Comparison of ENCODE assay signal across 8 cellular contexts in the genomic region with DNA sequence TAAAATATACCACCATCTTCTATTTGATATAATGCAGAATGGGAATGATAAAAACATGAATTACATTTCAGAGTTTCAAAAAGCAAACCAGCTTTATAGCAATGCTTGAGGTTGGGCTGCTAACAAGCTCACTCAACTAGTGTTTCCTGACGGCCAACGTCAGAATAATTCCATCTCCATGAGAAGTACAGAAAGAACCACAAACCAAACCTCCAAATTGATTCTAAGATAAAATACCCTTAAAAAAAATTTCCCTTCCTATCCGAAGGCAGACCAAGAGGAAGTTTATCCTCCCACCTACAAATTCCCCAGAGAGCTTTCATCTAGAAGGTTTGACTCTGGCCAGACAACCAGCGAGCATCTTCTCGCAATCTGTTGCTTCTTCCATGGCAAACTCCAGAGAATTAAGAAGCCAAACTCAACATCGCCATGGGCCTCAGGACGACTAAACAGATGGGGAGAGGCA. TPM values are rescaled to one million over a fixed set of nuclear protein-coding genes. Genes with fewer than 3 reads are reported as not detected.
DNase-seq lines count a peak whose midpoint lies in the region; ATAC-seq, FAIRE-seq and TF ChIP-seq lines count a peak whose summit lies in the region.

A gene (plus strand): TSS at position 271 of the 466 bp plus-strand sequence. CDS start 159 bp downstream, at position 430.

- POLR2A ChIA-PET in HepG2 (lab: Yijun Ruan, JAX): interaction anchor here (1.2 kb wide), 1 partner anchor 98 kb away, joined by 3 read pairs; no protein-coding TSS in a partner anchor

- H3K27me3 ChIP-seq in HepG2 (ENCODE audit: control insufficient read depth in 1 of 2, insufficient read depth in 2 of 2, low read length in 2 of 2): peaks cover 7 to 58% of the 10 kb centered on the region in 2 experiments

- no peak for TF ChIP-seq RAD21 in HepG2 (CRISPR knock-in tag; IDR thresholded peaks at IDR 0.05)

- peaks cover 2% of the 10 kb centered on the region for H3K36me3 Mint-ChIP-seq in activated naive CD4-positive, alpha-beta T cell treated with anti-CD3 and anti-CD28 coated beads for 36 hours (ENCODE audit: low read depth)
- no peaks in the 10 kb centered on the region for H3K36me3 Mint-ChIP-seq in activated naive CD8-positive, alpha-beta T cell treated with anti-CD3 and anti-CD28 coated beads for 36 hours
- H3K36me3 Mint-ChIP-seq in type B pancreatic cell: peaks cover 4% of the 10 kb centered on the region

- DNase-seq in activated naive CD4-positive, alpha-beta T cell treated with anti-CD3 and anti-CD28 coated beads for 36 hours: no peak
- DNase-seq in activated naive CD4-positive, alpha-beta T cell (lab: John Stamatoyannopoulos, UW): no peak
- DNase-seq in activated naive CD8-positive, alpha-beta T cell treated with anti-CD3 and anti-CD28 coated beads for 36 hours: no peak
- no peak for DNase-seq in HepG2 (ENCODE audit: low spot score)
- DNase-seq in type B pancreatic cell (ENCODE audit: extremely low spot score, unreplicated experiment): no peak
- no peak for DNase-seq in DMS 273 treated with DMSO at 0.1 percent for 48 hours (lab: John Stamatoyannopoulos, UW)
- no peak for DNase-seq in NCI-H1694 treated with DMSO at 0.1 percent for 48 hours (lab: John Stamatoyannopoulos, UW)

- peak within 1 kb of the TSS; percentile 49 to 71 (median 70); a peak in 5 of 6 replicates for H3K4me3 ChIP-seq in HepG2 (replicated peaks in 1 of 3; ENCODE audit: insufficient read depth in 1 of 3, low read depth in 2 of 3, low read length in 3 of 3)

- peak within 1 kb of the TSS; percentile 73 for H3K4me2 ChIP-seq in HepG2 (ENCODE audit: low read depth, low read length)

- H3K9me3 Mint-ChIP-seq in activated naive CD4-positive, alpha-beta T cell treated with anti-CD3 and anti-CD28 coated beads for 36 hours: no peaks in the 10 kb centered on the region
- H3K9me3 Mint-ChIP-seq in activated naive CD8-positive, alpha-beta T cell treated with anti-CD3 and anti-CD28 coated beads for 36 hours: no peaks in the 10 kb centered on the region
- no peaks in the 10 kb centered on the region for H3K9me3 Mint-ChIP-seq in type B pancreatic cell

- CTCF ChIA-PET in activated naive CD4-positive, alpha-beta T cell treated with anti-CD3 and anti-CD28 coated beads for 36 hours (lab: Charles Lee): interaction anchor here (0.8 kb wide), 1 partner anchor 40 kb away, joined by 3 read pairs; no protein-coding TSS in a partner anchor
- CTCF ChIA-PET in HepG2 (lab: Yijun Ruan, JAX; ENCODE audit: low intra/inter-chr PET ratio, low total read pairs): no interaction called here

- TF ChIP-seq EP300 in HepG2 (IDR thresholded peaks at IDR 0.05; ENCODE audit: low read depth in 2 of 2, low read length in 2 of 2): no peak
- no peak for TF ChIP-seq EP300 in HepG2 (CRISPR knock-in tag; IDR thresholded peaks at IDR 0.05; ENCODE audit: borderline replicate concordance)

- no peaks in the 10 kb centered on the region for H4K20me1 ChIP-seq in HepG2 (ENCODE audit: insufficient read depth, low read length)

- ATAC-seq in HepG2 (no peak), HG03097 (IDR thresholded peaks at IDR 0.05; ENCODE audit: low FRiP score, unreplicated experiment) (no peak)

- peaks cover 18% of the 10 kb centered on the region for H3K4me1 Mint-ChIP-seq in activated naive CD4-positive, alpha-beta T cell treated with anti-CD3 and anti-CD28 coated beads for 36 hours (ENCODE audit: low read depth)
- peaks cover 19% of the 10 kb centered on the region for H3K4me1 Mint-ChIP-seq in activated naive CD8-positive, alpha-beta T cell treated with anti-CD3 and anti-CD28 coated beads for 36 hours
- H3K4me1 Mint-ChIP-seq in type B pancreatic cell (ENCODE audit: unreplicated experiment): peaks cover 22% of the 10 kb centered on the region

- H3K27ac ChIP-seq in HepG2 (ENCODE audit: extremely low read length, insufficient read depth, low read length): no peak within 1 kb of the TSS

- in situ Hi-C loops in HepG2 (cut with HindIII; ENCODE audit: extremely low pct_ligation_motif_present, low pct_unique_long_range_greater_than_20kb): no loop called here

- BruUV-seq in HepG2 (replicated peaks; lab: Mats Ljungman, UMichigan): no TSS peak

- peaks cover 38% of the 10 kb centered on the region for H3K27me3 Mint-ChIP-seq in activated naive CD4-positive, alpha-beta T cell treated with anti-CD3 and anti-CD28 coated beads for 36 hours (ENCODE audit: low read depth)
- peaks cover 71% of the 10 kb centered on the region for H3K27me3 Mint-ChIP-seq in activated naive CD8-positive, alpha-beta T cell treated with anti-CD3 and anti-CD28 coated beads for 36 hours
- H3K27me3 Mint-ChIP-seq in type B pancreatic cell: peaks cover 12% of the 10 kb centered on the region

- peak within 1 kb of the TSS; percentile 79 for H3K4me3 Mint-ChIP-seq in activated naive CD4-positive, alpha-beta T cell treated with anti-CD3 and anti-CD28 coated beads for 36 hours
- peak within 1 kb of the TSS; percentile 81 for H3K4me3 Mint-ChIP-seq in activated naive CD8-positive, alpha-beta T cell treated with anti-CD3 and anti-CD28 coated beads for 36 hours
- H3K4me3 Mint-ChIP-seq in type B pancreatic cell: peak within 1 kb of the TSS; percentile 94

- no peak within 1 kb of the TSS for H3K27ac Mint-ChIP-seq in activated naive CD4-positive, alpha-beta T cell treated with anti-CD3 and anti-CD28 coated beads for 36 hours
- H3K27ac Mint-ChIP-seq in activated naive CD8-positive, alpha-beta T cell treated with anti-CD3 and anti-CD28 coated beads for 36 hours: no peak within 1 kb of the TSS
- peak within 1 kb of the TSS; percentile 83 for H3K27ac Mint-ChIP-seq in type B pancreatic cell

- peaks cover 35% of the 10 kb centered on the region for H3K4me1 ChIP-seq in HepG2 (ENCODE audit: insufficient read depth, low read length)

- no peaks in the 10 kb centered on the region for H3K36me3 ChIP-seq in HepG2 (replicated peaks in 1 of 2; ENCODE audit: control insufficient read depth in 1 of 2, insufficient read depth in 2 of 2, low read length in 2 of 2)

- no peak within 1 kb of the TSS for H3K9ac ChIP-seq in HepG2 (ENCODE audit: insufficient read depth, low read depth, low read length)

- no peak for FAIRE-seq in HepG2 (lab: Jason Lieb, UNC)

- no peak within 1 kb of the TSS for H2AFZ ChIP-seq in HepG2 (ENCODE audit: low read length)

- TF ChIP-seq CTCF in HepG2 (CRISPR knock-in tag; IDR thresholded peaks at IDR 0.05) (no peak), type B pancreatic cell (conservative IDR thresholded peaks at IDR 0.05) (no peak)

- TF ChIP-seq POLR2A in HepG2 (IDR thresholded peaks at IDR 0.05; ENCODE audit: insufficient read depth in 1 of 2, low read depth in 2 of 2, low read length in 2 of 2): no peak

- no peaks in the 10 kb centered on the region for H3K9me3 ChIP-seq in HepG2 (ENCODE audit: low read length)

- WGBS in HepG2 (ENCODE audit: low lambda C conversion rate): 40% methylated on average over 7 of the region's 7 CpGs

- H3K79me2 ChIP-seq in HepG2 (ENCODE audit: insufficient read depth, low read length): no peaks in the 10 kb centered on the region

- intact Hi-C loops in activated naive CD4-positive, alpha-beta T cell treated with anti-CD3 and anti-CD28 coated beads for 36 hours (cut with micrococcal nuclease): loop anchor here (1.0 kb wide), 1 partner anchor 96 kb away; no protein-coding TSS in a partner anchor
- intact Hi-C loops in HepG2 (cut with micrococcal nuclease; ENCODE audit: unreplicated experiment): no loop called here

TF ChIP-seq in HepG2, 621 proteins besides CTCF, POLR2A, EP300 and RAD21 (continues in another document):
- no peak for TF ChIP-seq KDM6A (CRISPR knock-in tag; IDR thresholded peaks at IDR 0.05; ENCODE audit: low read depth)
- TF ChIP-seq NFKBIZ (CRISPR knock-in tag; IDR thresholded peaks at IDR 0.05): no peak
- TF ChIP-seq KDM3A (CRISPR knock-in tag; IDR thresholded peaks at IDR 0.05; ENCODE audit: low read depth): no peak
- no peak for TF ChIP-seq ESRRA (CRISPR knock-in tag; IDR thresholded peaks at IDR 0.05; ENCODE audit: low read depth)
- no peak for TF ChIP-seq ZNF747 (CRISPR knock-in tag; IDR thresholded peaks at IDR 0.05; ENCODE audit: borderline replicate concordance)
- no peak for TF ChIP-seq MTF2 (CRISPR knock-in tag; IDR thresholded peaks at IDR 0.05; ENCODE audit: borderline replicate concordance)
- TF ChIP-seq ZFP41 (CRISPR knock-in tag; IDR thresholded peaks at IDR 0.05; ENCODE audit: borderline replicate concordance): no peak
- TF ChIP-seq MIXL1 (CRISPR knock-in tag; IDR thresholded peaks at IDR 0.05): no peak
- no peak for TF ChIP-seq ZNF460 (CRISPR knock-in tag; IDR thresholded peaks at IDR 0.05; ENCODE audit: borderline replicate concordance)
- no peak for TF ChIP-seq FLYWCH1 (CRISPR knock-in tag; IDR thresholded peaks at IDR 0.05)
- TF ChIP-seq EHMT2 (IDR thresholded peaks at IDR 0.05; ENCODE audit: borderline replicate concordance, low read depth, low read length): no peak

RNA-seq across cellular contexts. Expression of the gene that starts here (rescaled TPM):
- total RNA-seq in activated naive CD4-positive, alpha-beta T cell treated with anti-CD3 and anti-CD28 coated beads for 36 hours: under 1 TPM in 1 of 2 experiments, not detected in 1; 0.50 TPM
- total RNA-seq in activated naive CD8-positive, alpha-beta T cell treated with anti-CD3 and anti-CD28 coated beads for 36 hours: 1 to 10 TPM; 1.6 TPM
- total RNA-seq in HepG2 (2016; rRNA removed; fragmentation: Illumina TruSeq; extraction: Trizol) (not detected in 2 replicates), type B pancreatic cell (ENCODE audit: low replicate concordance) (14.8 and 39.9 TPM in 2 replicates)
- total RNA-seq in HepG2 (2016; cell fraction: cytosol; rRNA removed; fragmentation: Illumina TruSeq; extraction: Trizol; ENCODE audit: low read depth): not detected in 2 replicates
- not detected in 2 replicates for total RNA-seq in HepG2 (2016; cell fraction: insoluble cytoplasmic fraction; rRNA removed; fragmentation: Illumina TruSeq; extraction: Trizol)
- not detected in 2 replicates for total RNA-seq in HepG2 (2016; cell fraction: membrane; rRNA removed; fragmentation: Illumina TruSeq; extraction: Trizol)
- not detected in 2 replicates for total RNA-seq in HepG2 (2016; cell fraction: nucleus; rRNA removed; fragmentation: Illumina TruSeq; extraction: Trizol)
- 0.03 TPM in 1 of 2 replicates, not detected in the other for polyA plus RNA-seq in HepG2 (2011; rRNA removed)
- polyA plus RNA-seq in HepG2 (2011; cell fraction: cytosol; rRNA removed): 0.03 and 0.04 TPM in 2 replicates
- not detected in 2 replicates for polyA plus RNA-seq in HepG2 (2011; cell fraction: nucleus; rRNA removed)
- polyA plus RNA-seq in HepG2 (2012): 0.19 and 0.62 TPM in 2 replicates
- polyA plus RNA-seq in HepG2 (2016; cell fraction: cytosol; fragmentation: Illumina TruSeq; extraction: Trizol; ENCODE audit: low read depth): not detected in 2 replicates
- polyA plus RNA-seq in HepG2 (2016; cell fraction: insoluble cytoplasmic fraction; fragmentation: Illumina TruSeq; extraction: Trizol; ENCODE audit: low read depth): 0.20 TPM in 1 of 2 replicates, not detected in the other
- polyA plus RNA-seq in HepG2 (2016; cell fraction: membrane; fragmentation: Illumina TruSeq; extraction: Trizol; ENCODE audit: low read depth): not detected in 2 replicates
- polyA plus RNA-seq in HepG2 (2016; cell fraction: nucleus; fragmentation: Illumina TruSeq; extraction: Trizol; ENCODE audit: insufficient read depth, low read depth): not detected in 2 replicates
- polyA minus RNA-seq in HepG2 (2011; rRNA and poly(A)+ RNA removed; ENCODE audit: low replicate concordance): 0.16 TPM in 1 of 2 replicates, not detected in the other
- polyA minus RNA-seq in HepG2 (2011; cell fraction: cytosol; rRNA and poly(A)+ RNA removed): not detected in 2 replicates
- not detected in 2 replicates for polyA minus RNA-seq in HepG2 (2011; cell fraction: nucleus; rRNA and poly(A)+ RNA removed)
